Comparison of ENCODE assay signal across 10 cellular contexts in the genomic region with DNA sequence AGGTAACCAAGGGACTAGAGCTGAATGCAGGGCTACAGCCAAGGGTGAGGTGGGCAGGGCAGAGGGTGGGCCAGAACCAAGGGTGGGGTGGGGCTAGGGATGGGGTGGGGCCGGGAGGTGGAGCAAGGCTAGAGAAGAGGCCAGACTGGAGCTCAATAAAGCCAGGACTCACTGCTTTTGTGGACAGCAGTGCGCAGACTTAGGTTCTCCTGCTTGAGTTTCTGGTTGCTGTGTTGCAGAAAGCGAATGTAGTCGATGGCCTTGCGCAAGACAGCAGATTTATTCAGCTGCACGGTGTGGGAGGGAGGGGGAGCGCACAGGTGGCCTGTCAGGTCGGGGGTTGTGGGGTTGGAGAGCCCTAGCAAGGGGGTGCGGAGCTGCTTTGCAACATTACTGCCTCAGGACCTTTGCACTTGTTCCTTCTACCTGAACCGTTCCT. TPM values are rescaled to one million over a fixed set of nuclear protein-coding genes. Genes with fewer than 3 reads are reported as not detected.
DNase-seq lines count a peak whose midpoint lies in the region; TF ChIP-seq lines count a peak whose summit lies in the region.
"Had no signal": no experiment of that assay in that cellular context is flagged by ENCODE, and none has a peak within 500 bp of the region (broad histone marks: within the 10 kb centered on the region; RNA-seq: fewer than 3 reads in every experiment).

No MANE protein-coding gene starts in this region.

- H3K4me1 Mint-ChIP-seq in T-helper 2 cell treated with Interferon-gamma antibody and Interleukin-4, amounts not matched to agents 5 μg/mL and 100 μg/mL, for 36 hours (ENCODE audit: low read depth), result peaks cover 39% of the 10 kb centered on the region

- TF ChIP-seq CTCF in prostate gland (IDR thresholded peaks at IDR 0.05), result no peak

- H4K20me1 ChIP-seq in Karpas-422 (ENCODE audit: insufficient read depth, low read depth, low read length), result peaks cover 35% of the 10 kb centered on the region

- intact Hi-C loops in prostate gland (cut with DNase I), result loop anchor here (5.0 to 10.0 kb wide), 2 partner anchors 99 to 217 kb away; a partner anchor contains a TSS

- H3K9me2 ChIP-seq in Karpas-422 (replicated peaks; ENCODE audit: insufficient read depth, low read length), result no peaks in the 10 kb centered on the region

- no peak overlapping the region for H3K27ac Mint-ChIP-seq in T-helper 2 cell treated with Interferon-gamma antibody and Interleukin-4, amounts not matched to agents 5 μg/mL and 100 μg/mL, for 36 hours
- H3K27ac Mint-ChIP-seq: activated naive CD8-positive, alpha-beta T cell treated with anti-CD3 and anti-CD28 coated beads, Interleukin-2, amount 50 U/mL, for 24 hours had no signal

- H3K4me3 ChIP-seq in Karpas-422 (ENCODE audit: low read length), result no peak overlapping the region
- H3K4me3 ChIP-seq in prostate gland, result no peak overlapping the region
- H3K4me3 ChIP-seq: pancreas had no signal

- no peaks in the 10 kb centered on the region for H3K27me3 Mint-ChIP-seq in T-helper 2 cell treated with Interferon-gamma antibody and Interleukin-4, amounts not matched to agents 5 μg/mL and 100 μg/mL, for 36 hours (ENCODE audit: low read depth)
- H3K27me3 Mint-ChIP-seq: activated naive CD8-positive, alpha-beta T cell treated with anti-CD3 and anti-CD28 coated beads, Interleukin-2, amount 50 U/mL, for 24 hours had no signal

- peaks cover 60% of the 10 kb centered on the region for H3K36me3 Mint-ChIP-seq in T-helper 2 cell treated with Interferon-gamma antibody and Interleukin-4, amounts not matched to agents 5 μg/mL and 100 μg/mL, for 36 hours (ENCODE audit: low read depth)

- H3K9ac ChIP-seq in Karpas-422 (ENCODE audit: low read length), result no peak overlapping the region

- no peaks in the 10 kb centered on the region for H3K9me3 Mint-ChIP-seq in T-helper 2 cell treated with Interferon-gamma antibody and Interleukin-4, amounts not matched to agents 5 μg/mL and 100 μg/mL, for 36 hours
- H3K9me3 Mint-ChIP-seq: activated naive CD8-positive, alpha-beta T cell treated with anti-CD3 and anti-CD28 coated beads, Interleukin-2, amount 50 U/mL, for 24 hours had no signal

- H3K79me2 ChIP-seq in Karpas-422 (ENCODE audit: low read length), result peaks cover 27% of the 10 kb centered on the region

- H3K4me1 ChIP-seq in Karpas-422 (ENCODE audit: low read length) (peaks cover 53% of the 10 kb centered on the region), prostate gland (replicated peaks) (peaks cover 53% of the 10 kb centered on the region)

- H3K4me3 Mint-ChIP-seq in T-helper 2 cell treated with Interferon-gamma antibody and Interleukin-4, amounts not matched to agents 5 μg/mL and 100 μg/mL, for 36 hours, result no peak overlapping the region
- H3K4me3 Mint-ChIP-seq: activated naive CD8-positive, alpha-beta T cell treated with anti-CD3 and anti-CD28 coated beads, Interleukin-2, amount 50 U/mL, for 24 hours had no signal

- no peak for TF ChIP-seq POLR2A in prostate gland (IDR thresholded peaks at IDR 0.05)

- H3K27ac ChIP-seq in Karpas-422 (ENCODE audit: low read length) (no peak overlapping the region), cingulate gyrus (ENCODE audit: low read depth, low read length) (peak overlapping the region; percentile 19), prostate gland (peak overlapping the region; percentile 66 to 94)
- H3K27ac ChIP-seq: pancreas had no signal

- H3K9me3 ChIP-seq in Karpas-422 (ENCODE audit: low read length) (no peaks in the 10 kb centered on the region), prostate gland (no peaks in the 10 kb centered on the region)
- H3K9me3 ChIP-seq: pancreas had no signal

- 60% methylated on average over 10 of the region's 10 CpGs for WGBS in prostate gland

- peak; percentile 63 for DNase-seq in DMS53 (lab: John Stamatoyannopoulos, UW)
- no peak for DNase-seq in DMS53 treated with DMSO at 0.1 percent for 48 hours (lab: John Stamatoyannopoulos, UW; ENCODE audit: unreplicated experiment)
- peak; percentile 86 for DNase-seq in Karpas-422
- peak; percentile 71 for DNase-seq in prostate gland (ENCODE audit: low spot score)
- DNase-seq in dedifferentiated amniotic fluid mesenchymal stem cell (ENCODE audit: extremely low spot score), result no peak
- no peak for DNase-seq in T-helper 2 cell treated with Interferon-gamma antibody and Interleukin-4, amounts not matched to agents 5 μg/mL and 100 μg/mL, for 36 hours (ENCODE audit: low spot score)
- no peak for DNase-seq in islet precursor cell
- DNase-seq: activated naive CD8-positive, alpha-beta T cell treated with anti-CD3 and anti-CD28 coated beads, Interleukin-2, amount 50 U/mL, for 24 hours had no signal

- no peak overlapping the region for H2AFZ ChIP-seq in Karpas-422 (ENCODE audit: low read length)

- no peak overlapping the region for H3K4me2 ChIP-seq in Karpas-422 (ENCODE audit: low read depth, low read length, poor library complexity, severe bottlenecking)

- no peaks in the 10 kb centered on the region for H3K27me3 ChIP-seq in Karpas-422 (ENCODE audit: low read length)
- no peaks in the 10 kb centered on the region for H3K27me3 ChIP-seq in prostate gland (replicated peaks; ENCODE audit: insufficient read depth)
- H3K27me3 ChIP-seq: pancreas had no signal

- H3K36me3 ChIP-seq in Karpas-422 (ENCODE audit: insufficient read depth, low read length) (no peaks in the 10 kb centered on the region), prostate gland (peaks cover 3 to 19% of the 10 kb centered on the region in 2 donors)

RNA-seq across cellular contexts. Expression of a gene that starts 18.7 kb away (rescaled TPM):
- 52.0 and 103 TPM in 2 replicates for total RNA-seq in Karpas-422 (2014; rRNA removed; shearing (Covaris generic); ENCODE audit: low replicate concordance)
- 100 to 1,000 TPM; 134 to 299 TPM for total RNA-seq in prostate gland

Comparison
In these comparisons a context has a peak if more than half of its experiments do, and no peak if none do; other contexts are left out.
1. DNase-seq: peak in DMS53 (single experiment), Karpas-422 (single experiment) and prostate gland (single experiment); none in DMS53 treated with DMSO at 0.1 percent for 48 hours (single experiment), dedifferentiated amniotic fluid mesenchymal stem cell (single experiment), T-helper 2 cell treated with Interferon-gamma antibody and Interleukin-4, amounts not matched to agents 5 μg/mL and 100 μg/mL, for 36 hours (single experiment) and islet precursor cell (single experiment).